Comparison of ENCODE assay signal across 8 cellular contexts in the genomic region with DNA sequence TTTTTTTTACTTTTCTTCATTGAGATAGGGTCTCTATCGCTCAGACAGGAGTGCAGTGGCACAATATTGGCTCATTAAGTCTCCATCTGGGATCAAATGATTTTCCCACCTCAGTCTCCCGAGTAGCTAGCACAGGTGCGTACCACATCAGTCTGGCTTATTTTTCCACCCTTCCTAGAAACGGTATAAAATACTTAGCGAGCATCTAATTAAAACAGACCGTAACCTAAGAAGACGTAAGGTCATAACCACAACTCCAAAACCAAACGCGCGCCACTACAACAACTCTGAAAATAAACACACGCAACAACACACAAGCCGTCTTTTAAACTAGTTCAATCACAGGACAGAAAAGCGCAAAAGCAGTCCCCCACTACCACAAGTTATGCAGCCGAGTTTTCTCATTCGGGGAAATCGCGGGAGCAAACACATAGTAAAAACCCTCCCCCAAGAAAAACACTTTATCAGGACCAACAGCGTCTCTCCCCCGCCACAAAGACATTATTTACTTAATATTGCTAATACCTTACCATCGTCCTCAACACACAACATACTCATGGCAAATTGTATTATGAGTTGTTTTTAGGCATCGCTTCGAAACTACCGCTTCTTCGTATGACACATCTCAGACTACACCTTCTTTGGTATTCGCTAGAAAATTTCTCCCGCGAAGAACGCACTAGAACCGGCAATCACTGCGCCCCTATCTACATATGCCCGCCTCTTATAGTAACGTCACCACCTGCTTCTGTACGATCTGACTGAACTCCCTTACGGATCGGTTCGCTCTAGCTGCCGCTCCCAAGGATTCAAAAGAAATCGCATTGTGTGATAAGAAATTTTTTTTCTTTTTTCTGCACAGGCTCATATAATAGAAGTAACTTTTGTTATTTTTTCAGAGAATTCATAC. TPM values are rescaled to one million over a fixed set of nuclear protein-coding genes. Genes with fewer than 3 reads are reported as not detected.
DNase-seq lines count a peak whose midpoint lies in the region; ATAC-seq, FAIRE-seq and TF ChIP-seq lines count a peak whose summit lies in the region.

No MANE protein-coding gene starts in this region.

- H3K27me3 ChIP-seq in vagina = no peaks in the 10 kb centered on the region

- TF ChIP-seq CTCF in astrocyte of the cerebellum (IDR thresholded peaks at IDR 0.05; ENCODE audit: low read depth, low read length, missing control alignments) (no peak), vagina (IDR thresholded peaks at IDR 0.05) (no peak)

- intact Hi-C loops in vagina (cut with DNase I) = loop anchor here (2.0 kb wide), 1 partner anchor 26 kb away; no protein-coding TSS in a partner anchor

- in situ Hi-C loops in astrocyte of the cerebellum (cut with HindIII; ENCODE audit: low sequenced_read_pairs) = no loop called here

- TF ChIP-seq POLR2A in GM12891 (IDR thresholded peaks at IDR 0.05; ENCODE audit: low read depth, low read length) (peak; percentile 100), vagina (IDR thresholded peaks at IDR 0.05) (peak; percentile 92)

- H3K9me3 ChIP-seq in vagina = no peaks in the 10 kb centered on the region

- FAIRE-seq in GM12891 (lab: Jason Lieb, UNC) = peak; percentile 85

- no peaks in the 10 kb centered on the region for H3K36me3 ChIP-seq in vagina

- peak; percentile 74 for ATAC-seq in HG02798 (IDR thresholded peaks at IDR 0.05; ENCODE audit: poor library complexity, unreplicated experiment)

- H3K4me3 ChIP-seq in astrocyte of the cerebellum (ENCODE audit: low read depth, low read length) = peak overlapping the region; percentile 41
- H3K4me3 ChIP-seq in vagina = peak overlapping the region; percentile 29 to 44

- peak overlapping the region; percentile 59 for H3K27ac ChIP-seq in vagina

- DNase-seq in GM12891 (ENCODE audit: insufficient read length, low spot score) = peak; percentile 62
- peak; percentile 31 for DNase-seq in NCI-H1694 (lab: John Stamatoyannopoulos, UW)
- DNase-seq in T-helper 2 cell = peak; percentile 14 to 95 (median 67)
- DNase-seq in astrocyte of the cerebellum (ENCODE audit: low read depth) = peak; percentile 98
- peak; percentile 75 for DNase-seq in hepatic stellate cell (ENCODE audit: low spot score)
- peak; percentile 91 for DNase-seq in putamen (ENCODE audit: low spot score)
- DNase-seq in vagina (ENCODE audit: extremely low spot score in 2 of 2) = peak in 1 of 2 donors; percentile 92

- peaks cover 5% of the 10 kb centered on the region for H3K4me1 ChIP-seq in vagina

TF ChIP-seq in GM12891, 5 proteins besides CTCF, POLR2A, EP300 and RAD21:
- peak; percentile 81 for TF ChIP-seq PAX5 (IDR thresholded peaks at IDR 0.05; ENCODE audit: insufficient read depth, low read length, severe bottlenecking)
- peak; percentile 91 for TF ChIP-seq TAF1 (IDR thresholded peaks at IDR 0.05; ENCODE audit: low read depth, low read length)
- TF ChIP-seq POLR2AphosphoS5 (IDR thresholded peaks at IDR 0.05; ENCODE audit: low read depth, low read length) = peak; percentile 100
- peak; percentile 99 for TF ChIP-seq POU2F2 (IDR thresholded peaks at IDR 0.05; ENCODE audit: low read depth, low read length)
- no peak; the same call in 1 of the 2 replicates for TF ChIP-seq SPI1 (IDR thresholded peaks at IDR 0.05; ENCODE audit: low read depth, low read length)

RNA-seq across cellular contexts. Expression of a gene that starts 32.8 kb away (rescaled TPM):
- polyA plus RNA-seq in GM12891 (2012; ENCODE audit: low read depth, missing spikeins) = 1.6 TPM
- not detected for total RNA-seq in vagina

RNA-seq across cellular contexts. Expression of a gene that starts 33.3 kb away (rescaled TPM):
- polyA plus RNA-seq in GM12891 (2012; ENCODE audit: low read depth, missing spikeins) = 72.4 TPM
- 8.3 TPM for total RNA-seq in vagina
